1 cellular context compared by ENCODE assay signal in the genomic region with DNA sequence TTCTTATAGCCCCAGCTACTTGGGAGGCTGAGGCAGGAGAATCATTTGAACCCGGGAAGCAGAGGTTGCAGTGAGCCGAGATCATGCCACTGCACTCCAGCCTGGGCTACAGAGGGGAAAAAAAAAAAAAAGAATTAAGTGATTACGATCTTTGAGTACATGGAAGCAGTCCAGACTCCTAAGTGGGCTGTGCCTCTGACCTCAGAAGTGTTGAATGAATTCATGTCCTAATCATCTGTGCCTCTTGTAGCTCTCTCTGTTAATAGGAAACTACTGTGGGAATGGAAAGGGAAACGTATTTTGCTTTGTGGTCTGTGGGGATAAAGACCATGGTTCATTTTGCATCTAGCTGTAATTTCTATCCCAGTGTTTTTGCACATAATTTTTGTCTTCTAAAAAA.
TF ChIP-seq lines count a peak whose summit lies in the region.

No MANE protein-coding gene starts in this region.

TF ChIP-seq in K562, 482 proteins besides CTCF, POLR2A, EP300 and RAD21 (continued from another document):
- TF ChIP-seq, protein P1, sequence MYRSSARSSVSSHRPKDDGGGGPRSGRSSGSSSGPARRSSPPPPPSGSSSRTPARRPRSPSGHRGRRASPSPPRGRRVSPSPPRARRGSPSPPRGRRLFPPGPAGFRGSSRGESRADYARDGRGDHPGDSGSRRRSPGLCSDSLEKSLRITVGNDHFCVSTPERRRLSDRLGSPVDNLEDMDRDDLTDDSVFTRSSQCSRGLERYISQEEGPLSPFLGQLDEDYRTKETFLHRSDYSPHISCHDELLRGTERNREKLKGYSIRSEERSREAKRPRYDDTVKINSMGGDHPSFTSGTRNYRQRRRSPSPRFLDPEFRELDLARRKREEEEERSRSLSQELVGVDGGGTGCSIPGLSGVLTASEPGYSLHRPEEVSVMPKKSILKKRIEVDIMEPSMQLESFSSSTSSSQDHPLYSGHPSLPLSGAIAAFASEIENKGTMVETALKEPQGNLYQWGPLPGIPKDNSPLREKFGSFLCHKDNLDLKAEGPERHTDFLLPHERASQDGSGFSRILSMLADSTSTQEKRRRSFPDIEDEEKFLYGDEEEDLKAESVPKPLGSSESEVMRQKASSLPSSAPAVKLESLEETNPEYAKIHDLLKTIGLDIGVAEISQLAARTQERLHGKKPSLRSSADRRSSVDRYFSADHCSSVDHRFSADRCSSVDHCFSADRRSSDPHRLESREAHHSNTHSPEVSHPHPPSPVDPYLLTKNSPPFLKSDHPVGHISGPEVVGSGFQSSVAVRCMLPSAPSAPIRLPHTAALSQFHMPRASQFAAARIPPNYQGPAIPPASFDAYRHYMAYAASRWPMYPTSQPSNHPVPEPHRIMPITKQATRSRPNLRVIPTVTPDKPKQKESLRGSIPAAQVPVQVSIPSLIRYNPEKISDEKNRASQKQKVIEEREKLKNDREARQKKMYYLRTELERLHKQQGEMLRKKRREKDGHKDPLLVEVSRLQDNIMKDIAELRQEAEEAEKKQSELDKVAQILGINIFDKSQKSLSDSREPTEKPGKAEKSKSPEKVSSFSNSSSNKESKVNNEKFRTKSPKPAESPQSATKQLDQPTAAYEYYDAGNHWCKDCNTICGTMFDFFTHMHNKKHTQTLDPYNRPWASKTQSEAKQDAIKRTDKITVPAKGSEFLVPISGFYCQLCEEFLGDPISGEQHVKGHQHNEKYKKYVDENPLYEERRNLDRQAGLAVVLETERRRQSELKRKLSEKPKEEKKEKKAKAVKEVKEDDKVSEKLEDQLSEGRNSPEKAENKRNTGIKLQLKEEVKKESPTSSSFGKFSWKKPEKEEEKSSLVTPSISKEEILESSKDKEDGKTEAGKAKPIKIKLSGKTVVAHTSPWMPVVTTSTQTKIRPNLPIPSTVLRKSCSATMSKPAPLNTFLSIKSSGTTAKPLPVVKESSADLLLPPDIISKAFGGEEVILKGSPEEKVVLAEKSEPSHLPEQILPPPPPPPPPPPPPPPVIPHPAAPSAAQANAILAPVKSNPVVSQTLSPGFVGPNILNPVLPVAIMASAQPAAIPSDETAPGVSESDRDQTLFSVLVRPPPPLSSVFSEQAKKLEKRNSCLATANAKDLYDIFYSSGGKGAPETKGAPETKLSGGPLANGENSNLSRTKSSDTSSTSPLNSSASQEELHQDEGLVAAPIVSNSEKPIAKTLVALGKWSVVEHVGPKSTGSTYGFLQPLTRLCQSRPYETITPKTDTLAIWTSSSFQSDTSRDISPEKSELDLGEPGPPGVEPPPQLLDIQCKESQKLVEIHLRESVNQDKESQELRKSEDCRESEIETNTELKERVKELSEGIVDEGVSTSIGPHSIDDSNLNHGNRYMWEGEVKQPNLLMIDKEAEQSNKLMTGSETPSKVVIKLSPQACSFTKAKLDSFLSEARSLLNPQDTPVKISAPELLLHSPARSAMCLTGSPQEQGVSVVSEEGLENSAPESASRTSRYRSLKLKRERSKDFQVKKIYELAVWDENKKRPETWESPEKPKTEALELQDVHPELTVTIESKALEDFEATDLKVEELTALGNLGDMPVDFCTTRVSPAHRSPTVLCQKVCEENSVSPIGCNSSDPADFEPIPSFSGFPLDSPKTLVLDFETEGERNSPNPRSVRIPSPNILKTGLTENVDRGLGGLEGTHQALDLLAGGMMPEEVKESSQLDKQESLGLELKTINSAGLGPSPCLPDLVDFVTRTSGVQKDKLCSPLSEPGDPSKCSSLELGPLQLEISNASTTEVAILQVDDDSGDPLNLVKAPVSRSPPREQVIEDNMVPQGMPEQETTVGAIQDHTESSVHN (IDR thresholded peaks at IDR 0.05; ENCODE audit: borderline replicate concordance in 1 of 2, low read depth in 1 of 2) = no peak
- TF ChIP-seq COPS2 (conservative IDR thresholded peaks at IDR 0.05) = no peak
- no peak for TF ChIP-seq ARID2 (IDR thresholded peaks at IDR 0.05)
- no peak for TF ChIP-seq SETDB1 (IDR thresholded peaks at IDR 0.05; ENCODE audit: low read length)
- no peak for TF ChIP-seq PHB (CRISPR knock-in tag; IDR thresholded peaks at IDR 0.05)
- peak; percentile 52; the same call in 1 of the 2 replicates for TF ChIP-seq GATA2 (CRISPR knock-in tag; IDR thresholded peaks at IDR 0.05)
- TF ChIP-seq ETV6 (IDR thresholded peaks at IDR 0.05; ENCODE audit: borderline replicate concordance in 1 of 2, low read depth in 2 of 2, low read length in 1 of 2) = no peak
- TF ChIP-seq ETV6 (CRISPR knock-in tag; IDR thresholded peaks at IDR 0.05; ENCODE audit: borderline replicate concordance) = no peak
- no peak for TF ChIP-seq ZBTB17 (CRISPR knock-in tag; IDR thresholded peaks at IDR 0.05)
- TF ChIP-seq, protein P2, sequence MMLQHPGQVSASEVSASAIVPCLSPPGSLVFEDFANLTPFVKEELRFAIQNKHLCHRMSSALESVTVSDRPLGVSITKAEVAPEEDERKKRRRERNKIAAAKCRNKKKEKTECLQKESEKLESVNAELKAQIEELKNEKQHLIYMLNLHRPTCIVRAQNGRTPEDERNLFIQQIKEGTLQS (IDR thresholded peaks at IDR 0.05) = peak; percentile 37; the same call in 1 of the 2 replicates
- TF ChIP-seq, protein P2 (CRISPR knock-in tag; conservative IDR thresholded peaks at IDR 0.05) = no peak
- TF ChIP-seq PML (IDR thresholded peaks at IDR 0.05; ENCODE audit: low read length) = no peak
- TF ChIP-seq FOXK1 (CRISPR knock-in tag; IDR thresholded peaks at IDR 0.05; ENCODE audit: borderline replicate concordance) = no peak
- TF ChIP-seq, protein P3, sequence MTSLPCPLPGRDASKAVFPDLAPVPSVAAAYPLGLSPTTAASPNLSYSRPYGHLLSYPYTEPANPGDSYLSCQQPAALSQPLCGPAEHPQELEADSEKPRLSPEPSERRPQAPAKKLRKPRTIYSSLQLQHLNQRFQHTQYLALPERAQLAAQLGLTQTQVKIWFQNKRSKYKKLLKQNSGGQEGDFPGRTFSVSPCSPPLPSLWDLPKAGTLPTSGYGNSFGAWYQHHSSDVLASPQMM (CRISPR knock-in tag; IDR thresholded peaks at IDR 0.05) = no peak
- TF ChIP-seq SRSF3 (IDR thresholded peaks at IDR 0.05; ENCODE audit: insufficient read depth, low read length) = no peak
- TF ChIP-seq MEF2A (IDR thresholded peaks at IDR 0.05; ENCODE audit: control insufficient read depth, low read depth, low read length) = no peak
- TF ChIP-seq ZNF23 (CRISPR knock-in tag; IDR thresholded peaks at IDR 0.05) = no peak
- TF ChIP-seq, protein P4, sequence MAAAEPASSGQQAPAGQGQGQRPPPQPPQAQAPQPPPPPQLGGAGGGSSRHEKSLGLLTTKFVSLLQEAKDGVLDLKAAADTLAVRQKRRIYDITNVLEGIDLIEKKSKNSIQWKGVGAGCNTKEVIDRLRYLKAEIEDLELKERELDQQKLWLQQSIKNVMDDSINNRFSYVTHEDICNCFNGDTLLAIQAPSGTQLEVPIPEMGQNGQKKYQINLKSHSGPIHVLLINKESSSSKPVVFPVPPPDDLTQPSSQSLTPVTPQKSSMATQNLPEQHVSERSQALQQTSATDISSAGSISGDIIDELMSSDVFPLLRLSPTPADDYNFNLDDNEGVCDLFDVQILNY (CRISPR knock-in tag; IDR thresholded peaks at IDR 0.05) = no peak
- TF ChIP-seq MEIS2 (IDR thresholded peaks at IDR 0.05; ENCODE audit: partially characterized antibody) = peak; percentile 88
- TF ChIP-seq PURB (CRISPR knock-in tag; IDR thresholded peaks at IDR 0.05; ENCODE audit: low read depth) = no peak
- TF ChIP-seq ZNF766 (CRISPR knock-in tag; conservative IDR thresholded peaks at IDR 0.05) = no peak
- TF ChIP-seq, protein P5, sequence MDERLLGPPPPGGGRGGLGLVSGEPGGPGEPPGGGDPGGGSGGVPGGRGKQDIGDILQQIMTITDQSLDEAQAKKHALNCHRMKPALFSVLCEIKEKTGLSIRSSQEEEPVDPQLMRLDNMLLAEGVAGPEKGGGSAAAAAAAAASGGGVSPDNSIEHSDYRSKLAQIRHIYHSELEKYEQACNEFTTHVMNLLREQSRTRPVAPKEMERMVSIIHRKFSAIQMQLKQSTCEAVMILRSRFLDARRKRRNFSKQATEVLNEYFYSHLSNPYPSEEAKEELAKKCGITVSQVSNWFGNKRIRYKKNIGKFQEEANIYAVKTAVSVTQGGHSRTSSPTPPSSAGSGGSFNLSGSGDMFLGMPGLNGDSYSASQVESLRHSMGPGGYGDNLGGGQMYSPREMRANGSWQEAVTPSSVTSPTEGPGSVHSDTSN (CRISPR knock-in tag; IDR thresholded peaks at IDR 0.05; ENCODE audit: low read depth) = no peak
- TF ChIP-seq, protein P5 (tag; conservative IDR thresholded peaks at IDR 0.05; ENCODE audit: low read depth) = peak; percentile 70
- TF ChIP-seq EZH2 (IDR thresholded peaks at IDR 0.05; ENCODE audit: borderline replicate concordance, low read depth, low read length) = no peak
- TF ChIP-seq E2F6 (IDR thresholded peaks at IDR 0.05; ENCODE audit: borderline replicate concordance in 1 of 2, extremely low read depth in 1 of 2, insufficient read depth in 1 of 2, insufficient read length in 1 of 2, low read depth in 1 of 2, low read length in 1 of 2, poor library complexity in 1 of 2, severe bottlenecking in 1 of 2) = no peak
- no peak for TF ChIP-seq MCM3 (IDR thresholded peaks at IDR 0.05)
- TF ChIP-seq PHTF2 (CRISPR knock-in tag; IDR thresholded peaks at IDR 0.05) = no peak
- TF ChIP-seq ZFPM2 (CRISPR knock-in tag; IDR thresholded peaks at IDR 0.05) = no peak
- TF ChIP-seq CREB1 (IDR thresholded peaks at IDR 0.05) = no peak
- no peak for TF ChIP-seq CREB1 (CRISPR knock-in tag; IDR thresholded peaks at IDR 0.05)
- TF ChIP-seq ZBTB5 (IDR thresholded peaks at IDR 0.05) = no peak
- no peak for TF ChIP-seq CHD1 (IDR thresholded peaks at IDR 0.05; ENCODE audit: low read length)
- TF ChIP-seq, protein P6, sequence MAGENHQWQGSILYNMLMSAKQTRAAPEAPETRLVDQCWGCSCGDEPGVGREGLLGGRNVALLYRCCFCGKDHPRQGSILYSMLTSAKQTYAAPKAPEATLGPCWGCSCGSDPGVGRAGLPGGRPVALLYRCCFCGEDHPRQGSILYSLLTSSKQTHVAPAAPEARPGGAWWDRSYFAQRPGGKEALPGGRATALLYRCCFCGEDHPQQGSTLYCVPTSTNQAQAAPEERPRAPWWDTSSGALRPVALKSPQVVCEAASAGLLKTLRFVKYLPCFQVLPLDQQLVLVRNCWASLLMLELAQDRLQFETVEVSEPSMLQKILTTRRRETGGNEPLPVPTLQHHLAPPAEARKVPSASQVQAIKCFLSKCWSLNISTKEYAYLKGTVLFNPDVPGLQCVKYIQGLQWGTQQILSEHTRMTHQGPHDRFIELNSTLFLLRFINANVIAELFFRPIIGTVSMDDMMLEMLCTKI (IDR thresholded peaks at IDR 0.05; ENCODE audit: partially characterized antibody) = no peak
- TF ChIP-seq PHB2 (IDR thresholded peaks at IDR 0.05; ENCODE audit: low read depth) = no peak
- TF ChIP-seq MTA1 (IDR thresholded peaks at IDR 0.05; ENCODE audit: borderline replicate concordance) = no peak
